Comparison of ENCODE assay signal across 1 cellular context in the genomic region with DNA sequence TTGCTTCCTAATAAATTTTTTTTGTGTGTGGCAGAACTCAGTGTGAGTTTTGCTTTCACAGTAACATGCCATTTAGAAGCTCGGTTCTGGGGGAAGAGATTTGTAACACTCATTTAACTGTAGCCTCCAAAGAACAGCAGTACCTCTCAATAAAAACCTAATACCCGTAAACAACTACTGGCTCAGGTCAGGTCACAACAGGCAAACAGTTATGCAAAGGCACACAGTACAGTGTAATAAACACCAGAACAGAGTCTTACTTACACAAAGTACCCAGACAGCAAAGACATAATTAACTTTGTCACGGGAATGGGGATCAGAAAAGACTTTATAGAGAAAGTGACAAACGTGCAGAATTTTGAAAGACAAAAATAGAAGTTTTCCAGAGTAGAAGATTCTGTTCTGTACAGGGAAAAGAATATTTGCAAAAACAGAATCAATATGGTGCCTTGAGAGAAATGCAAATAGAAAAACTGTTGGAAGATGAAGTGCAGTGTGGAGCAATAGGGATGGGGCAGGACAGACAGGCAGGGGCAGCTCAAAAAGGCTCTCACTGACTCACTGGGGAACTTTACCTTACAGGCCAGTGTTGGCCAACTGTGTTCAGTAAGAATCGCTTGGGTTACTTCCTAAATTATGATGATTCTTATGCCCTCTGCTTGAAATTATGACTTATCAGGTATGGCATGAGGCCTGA.
TF ChIP-seq lines count a peak whose summit lies in the region.

No MANE protein-coding gene starts in this region.

TF ChIP-seq in HepG2, 621 proteins besides CTCF, POLR2A, EP300 and RAD21:
- TF ChIP-seq ZNF557 (CRISPR knock-in tag; IDR thresholded peaks at IDR 0.05) (no peak), KAT8 (CRISPR knock-in tag; IDR thresholded peaks at IDR 0.05) (no peak), ZNF709 (CRISPR knock-in tag; IDR thresholded peaks at IDR 0.05) (no peak), HNRNPL (IDR thresholded peaks at IDR 0.05; ENCODE audit: low read depth, low read length) (no peak), TCF7 (IDR thresholded peaks at IDR 0.05; ENCODE audit: low read depth) (no peak), MATR3 (CRISPR knock-in tag; IDR thresholded peaks at IDR 0.05) (no peak), SYNCRIP (IDR thresholded peaks at IDR 0.05; ENCODE audit: insufficient read depth, low read depth, low read length) (no peak), ZNF558 (CRISPR knock-in tag; IDR thresholded peaks at IDR 0.05; ENCODE audit: borderline replicate concordance) (no peak), NONO (IDR thresholded peaks at IDR 0.05) (no peak), NONO (CRISPR knock-in tag; conservative IDR thresholded peaks at IDR 0.05) (no peak), ZC3H4 (CRISPR knock-in tag; IDR thresholded peaks at IDR 0.05; ENCODE audit: borderline replicate concordance) (no peak), ZNF225 (CRISPR knock-in tag; IDR thresholded peaks at IDR 0.05) (no peak), ZNF652 (CRISPR knock-in tag; IDR thresholded peaks at IDR 0.05; ENCODE audit: borderline replicate concordance, low read depth) (no peak)
- TF ChIP-seq, protein P1, sequence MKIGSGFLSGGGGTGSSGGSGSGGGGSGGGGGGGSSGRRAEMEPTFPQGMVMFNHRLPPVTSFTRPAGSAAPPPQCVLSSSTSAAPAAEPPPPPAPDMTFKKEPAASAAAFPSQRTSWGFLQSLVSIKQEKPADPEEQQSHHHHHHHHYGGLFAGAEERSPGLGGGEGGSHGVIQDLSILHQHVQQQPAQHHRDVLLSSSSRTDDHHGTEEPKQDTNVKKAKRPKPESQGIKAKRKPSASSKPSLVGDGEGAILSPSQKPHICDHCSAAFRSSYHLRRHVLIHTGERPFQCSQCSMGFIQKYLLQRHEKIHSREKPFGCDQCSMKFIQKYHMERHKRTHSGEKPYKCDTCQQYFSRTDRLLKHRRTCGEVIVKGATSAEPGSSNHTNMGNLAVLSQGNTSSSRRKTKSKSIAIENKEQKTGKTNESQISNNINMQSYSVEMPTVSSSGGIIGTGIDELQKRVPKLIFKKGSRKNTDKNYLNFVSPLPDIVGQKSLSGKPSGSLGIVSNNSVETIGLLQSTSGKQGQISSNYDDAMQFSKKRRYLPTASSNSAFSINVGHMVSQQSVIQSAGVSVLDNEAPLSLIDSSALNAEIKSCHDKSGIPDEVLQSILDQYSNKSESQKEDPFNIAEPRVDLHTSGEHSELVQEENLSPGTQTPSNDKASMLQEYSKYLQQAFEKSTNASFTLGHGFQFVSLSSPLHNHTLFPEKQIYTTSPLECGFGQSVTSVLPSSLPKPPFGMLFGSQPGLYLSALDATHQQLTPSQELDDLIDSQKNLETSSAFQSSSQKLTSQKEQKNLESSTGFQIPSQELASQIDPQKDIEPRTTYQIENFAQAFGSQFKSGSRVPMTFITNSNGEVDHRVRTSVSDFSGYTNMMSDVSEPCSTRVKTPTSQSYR (CRISPR knock-in tag; IDR thresholded peaks at IDR 0.05; ENCODE audit: borderline replicate concordance): no peak
- TF ChIP-seq, protein P2, sequence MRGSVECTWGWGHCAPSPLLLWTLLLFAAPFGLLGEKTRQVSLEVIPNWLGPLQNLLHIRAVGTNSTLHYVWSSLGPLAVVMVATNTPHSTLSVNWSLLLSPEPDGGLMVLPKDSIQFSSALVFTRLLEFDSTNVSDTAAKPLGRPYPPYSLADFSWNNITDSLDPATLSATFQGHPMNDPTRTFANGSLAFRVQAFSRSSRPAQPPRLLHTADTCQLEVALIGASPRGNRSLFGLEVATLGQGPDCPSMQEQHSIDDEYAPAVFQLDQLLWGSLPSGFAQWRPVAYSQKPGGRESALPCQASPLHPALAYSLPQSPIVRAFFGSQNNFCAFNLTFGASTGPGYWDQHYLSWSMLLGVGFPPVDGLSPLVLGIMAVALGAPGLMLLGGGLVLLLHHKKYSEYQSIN (CRISPR knock-in tag; IDR thresholded peaks at IDR 0.05; ENCODE audit: borderline replicate concordance): no peak
- TF ChIP-seq, protein P3, sequence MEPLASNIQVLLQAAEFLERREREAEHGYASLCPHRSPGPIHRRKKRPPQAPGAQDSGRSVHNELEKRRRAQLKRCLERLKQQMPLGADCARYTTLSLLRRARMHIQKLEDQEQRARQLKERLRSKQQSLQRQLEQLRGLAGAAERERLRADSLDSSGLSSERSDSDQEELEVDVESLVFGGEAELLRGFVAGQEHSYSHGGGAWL (CRISPR knock-in tag; IDR thresholded peaks at IDR 0.05): no peak
